Comparison of ENCODE assay signal across 8 cellular contexts in genomic region chr1:206686486-206687249, GRCh38. TPM values are rescaled to one million over a fixed set of nuclear protein-coding genes. Genes with fewer than 3 reads are reported as not detected.
DNase-seq lines count a peak whose midpoint lies in the region; ATAC-seq and TF ChIP-seq lines count a peak whose summit lies in the region.

No MANE protein-coding gene starts in this region.

- intact Hi-C loops in prostate gland (cut with DNase I) = loop anchor here (5.0 kb wide), 1 partner anchor 36 kb away; no protein-coding TSS in a partner anchor

- WGBS in prostate gland = 11% methylated on average over 7 of the region's 7 CpGs

- peak; percentile 31 for ATAC-seq in GM19043 (IDR thresholded peaks at IDR 0.05; ENCODE audit: low read depth, unreplicated experiment)
- no peak for ATAC-seq in HG03045 (IDR thresholded peaks at IDR 0.05; ENCODE audit: unreplicated experiment)
- ATAC-seq in GM18520 (IDR thresholded peaks at IDR 0.05; ENCODE audit: unreplicated experiment) = no peak

- TF ChIP-seq CTCF in AG09309 (IDR thresholded peaks at IDR 0.05; ENCODE audit: control insufficient read depth, insufficient read depth, low read depth, low read length, missing control alignments) (no peak), epithelial cell of proximal tubule (conservative IDR thresholded peaks at IDR 0.05; ENCODE audit: low read depth, low read length) (no peak), prostate gland (IDR thresholded peaks at IDR 0.05) (no peak)

- DNase-seq in AG09309 (ENCODE audit: low read depth) (no peak), epithelial cell of proximal tubule (ENCODE audit: low read depth) (no peak), prostate gland (ENCODE audit: low spot score) (no peak), MV-4-11 (lab: John Stamatoyannopoulos, UW) (no peak)

- H3K9me3 ChIP-seq in prostate gland = no peaks in the 10 kb centered on the region

- H3K4me1 ChIP-seq in prostate gland (replicated peaks) = no peaks in the 10 kb centered on the region

- peak overlapping the region; percentile 92 for H3K27ac ChIP-seq in prostate gland

- no peaks in the 10 kb centered on the region for H3K27me3 ChIP-seq in prostate gland (replicated peaks; ENCODE audit: insufficient read depth)

- TF ChIP-seq POLR2A in Raji (IDR thresholded peaks at IDR 0.05; ENCODE audit: insufficient read depth, low read depth, low read length) (0 out of 2 replicates have a peak, but pooled peaks have one; percentile 25), prostate gland (IDR thresholded peaks at IDR 0.05) (no peak)

- peak overlapping the region; percentile 94 for H3K4me3 ChIP-seq in AG09309 (ENCODE audit: control insufficient read depth, low read depth, low read length)
- peak overlapping the region; percentile 94 for H3K4me3 ChIP-seq in epithelial cell of proximal tubule (ENCODE audit: low read depth, low read length)
- H3K4me3 ChIP-seq in prostate gland = peak overlapping the region; percentile 66 to 87

- no peaks in the 10 kb centered on the region for H3K36me3 ChIP-seq in prostate gland

RNA-seq across cellular contexts. Expression of gene MAPKAPK2, which starts 2.0 kb away (rescaled TPM):
- total RNA-seq in epithelial cell of proximal tubule = 45.5 and 57.9 TPM in 2 replicates
- 10 to 100 TPM; 27.1 to 67.0 TPM for total RNA-seq in prostate gland

RNA-seq across cellular contexts. Expression of gene DYRK3, which starts 51.3 kb away (rescaled TPM):
- total RNA-seq in epithelial cell of proximal tubule (2.9 and 5.1 TPM in 2 replicates), prostate gland (1 to 10 TPM; 2.6 to 9.7 TPM)
